ENCODE assay signal across 20 cellular contexts in genomic region chr19:42380155-42380554, GRCh38. TPM values are rescaled to one million over a fixed set of nuclear protein-coding genes. Genes with fewer than 3 reads are reported as not detected.
"Had no signal": no experiment of that assay in that cellular context is flagged by ENCODE, and none has a peak within 500 bp of the region (broad histone marks: within the 10 kb centered on the region; RNA-seq: fewer than 3 reads in every experiment).

No MANE protein-coding gene starts in this region.

- H3K4me1 Mint-ChIP-seq: IgD-negative memory B cell had no signal

- H3K4me3 Mint-ChIP-seq: IgD-negative memory B cell had no signal

- H3K27ac Mint-ChIP-seq: IgD-negative memory B cell had no signal

- H3K9me3 Mint-ChIP-seq: IgD-negative memory B cell had no signal

- DNase-seq: Kasumi-1, MM.1S, NCI-H1092 treated with DMSO at 0.1 percent for 48 hours, NCI-H1436, NCI-H187, NCI-H2029, NCI-H2081 treated with DMSO at 0.1 percent for 48 hours, NCI-H2171, NCI-H226, NCI-H446, NCI-H510A, NCI-H524 treated with DMSO at 0.1 percent for 48 hours, NCI-H82, Right ventricle myocardium superior, RPMI8226 had no signal

- H3K4me3 ChIP-seq: K562 had no signal

- H3K9ac ChIP-seq: KMS-11 had no signal

- ATAC-seq: K562 had no signal

- H3K36me3 Mint-ChIP-seq: IgD-negative memory B cell had no signal

- H3K27ac ChIP-seq: KMS-11 had no signal

- H3K4me2 ChIP-seq: KMS-11 had no signal

RNA-seq across cellular contexts. Expression of gene CNFN, which starts 9.9 kb away (rescaled TPM):
- total RNA-seq: HT1080 had no signal

RNA-seq across cellular contexts. Expression of gene LIPE, which starts 47.0 kb away (rescaled TPM):
- total RNA-seq: HT1080, SK-MEL-5 had no signal
- polyA plus RNA-seq: K562 had no signal
